15 cellular contexts compared by ENCODE assay signal in the genomic region with DNA sequence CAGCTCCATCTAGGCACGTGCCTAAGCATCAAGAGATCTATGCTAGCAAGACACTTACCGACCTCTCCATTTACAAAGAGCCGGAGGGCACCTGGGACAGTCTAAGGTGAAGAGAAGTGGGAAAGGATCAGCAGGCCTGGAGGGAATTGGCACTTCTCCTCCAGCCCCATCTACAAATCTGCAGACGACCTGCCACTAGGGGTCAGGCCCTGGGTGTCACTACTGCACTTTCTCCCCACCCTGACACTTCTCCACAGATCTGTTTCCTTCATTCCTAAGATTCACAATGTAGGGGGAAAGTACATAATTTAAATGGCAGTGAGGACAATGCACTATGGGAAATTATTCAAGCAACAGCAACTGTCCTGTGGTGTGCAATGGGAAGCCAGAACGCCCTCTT. TPM values are rescaled to one million over a fixed set of nuclear protein-coding genes. Genes with fewer than 3 reads are reported as not detected.
DNase-seq lines count a peak whose midpoint lies in the region; ATAC-seq and TF ChIP-seq lines count a peak whose summit lies in the region.
"Had no signal": no experiment of that assay in that cellular context is flagged by ENCODE, and none has a peak within 500 bp of the region (broad histone marks: within the 10 kb centered on the region; RNA-seq: fewer than 3 reads in every experiment).

No MANE protein-coding gene starts in this region.

- no peak overlapping the region for H3K56ac ChIP-seq in mesendoderm (ENCODE audit: low read length)

- H4K5ac ChIP-seq in mesendoderm (ENCODE audit: low read length), result no peak overlapping the region

- CTCF ChIA-PET in OCI-LY7 (lab: Charles Lee; ENCODE audit: unreplicated experiment), result no interaction called here

- H3K4me1 ChIP-seq in OCI-LY7 (ENCODE audit: insufficient read depth, low read length, poor library complexity, severe bottlenecking) (no peaks in the 10 kb centered on the region), mesendoderm (ENCODE audit: control insufficient read depth, low read depth, low read length) (no peaks in the 10 kb centered on the region)
- H3K4me1 ChIP-seq: psoas muscle had no signal

- no peak overlapping the region for H3K4me3 ChIP-seq in OCI-LY7 (ENCODE audit: low read depth, low read length, poor library complexity, severe bottlenecking)
- no peak overlapping the region for H3K4me3 ChIP-seq in mesendoderm (ENCODE audit: low read length)
- H3K4me3 ChIP-seq: psoas muscle had no signal

- in situ Hi-C loops in GM13977 (cut with MboI; ENCODE audit: low pct_unique_long_range_greater_than_20kb, low sequenced_read_pairs, unreplicated experiment), result no loop called here

- H3K79me2 ChIP-seq in OCI-LY7 (ENCODE audit: insufficient read depth, low read depth, low read length) (no peaks in the 10 kb centered on the region), mesendoderm (ENCODE audit: control insufficient read depth, insufficient read depth, low read length) (no peaks in the 10 kb centered on the region)

- H3K9me3 ChIP-seq in OCI-LY7 (ENCODE audit: low read length), result no peaks in the 10 kb centered on the region
- H3K9me3 ChIP-seq: psoas muscle had no signal

- H3K27ac Mint-ChIP-seq in natural killer cell treated with Interleukin-12 subunit alpha and Interleukin-12 subunit beta and Interleukin-15 and Interleukin-18, amount 100 ng/mL, for 72 hours, result no peak overlapping the region
- H3K27ac Mint-ChIP-seq: CD4-positive, alpha-beta T cell had no signal

- no peak overlapping the region for H3K4me3 Mint-ChIP-seq in natural killer cell treated with Interleukin-12 subunit alpha and Interleukin-12 subunit beta and Interleukin-15 and Interleukin-18, amount 100 ng/mL, for 72 hours
- H3K4me3 Mint-ChIP-seq: CD4-positive, alpha-beta T cell had no signal

- H3K4me2 ChIP-seq in OCI-LY7 (ENCODE audit: low read length) (no peak overlapping the region), mesendoderm (ENCODE audit: low read length) (no peak overlapping the region)

- no peak overlapping the region for H3K9ac ChIP-seq in mesendoderm (ENCODE audit: low read length)

- intact Hi-C loops in OCI-LY7 (cut with micrococcal nuclease; ENCODE audit: unreplicated experiment) (no loop called here), sciatic nerve (cut with DNase I) (no loop called here)

- H3K9me2 ChIP-seq in OCI-LY7 (ENCODE audit: insufficient read depth, low read length), result no peaks in the 10 kb centered on the region

- H2AFZ ChIP-seq in OCI-LY7 (ENCODE audit: low read length), result no peak overlapping the region

- no peak overlapping the region for H3K18ac ChIP-seq in mesendoderm (ENCODE audit: low read length)

- POLR2A ChIA-PET in OCI-LY7 (lab: Charles Lee), result interaction anchor here (0.7 kb wide), 1 partner anchor 20 kb away, joined by 3 read pairs; no protein-coding TSS in a partner anchor

- H3K36me3 ChIP-seq in OCI-LY7 (ENCODE audit: insufficient read depth, low read length) (no peaks in the 10 kb centered on the region), mesendoderm (ENCODE audit: control insufficient read depth, insufficient read depth, low read length) (peaks cover 4% of the 10 kb centered on the region)

- H2BK15ac ChIP-seq in mesendoderm (replicated peaks; ENCODE audit: low read depth), result no peak overlapping the region

- no peaks in the 10 kb centered on the region for H3K9me3 Mint-ChIP-seq in natural killer cell treated with Interleukin-12 subunit alpha and Interleukin-12 subunit beta and Interleukin-15 and Interleukin-18, amount 100 ng/mL, for 72 hours
- H3K9me3 Mint-ChIP-seq: activated naive CD4-positive, alpha-beta T cell treated with anti-CD3 and anti-CD28 coated beads, Interleukin-2, amount 50 U/mL, for 72 hours; CD4-positive, alpha-beta T cell had no signal

- H2AK5ac ChIP-seq in mesendoderm (ENCODE audit: low read length), result no peak overlapping the region

- H3K4ac ChIP-seq in mesendoderm (ENCODE audit: low read depth, low read length), result no peak overlapping the region

- H2BK5ac ChIP-seq in mesendoderm (ENCODE audit: low read length), result no peak overlapping the region

- no peak for DNase-seq in GM13977 (ENCODE audit: low spot score)
- DNase-seq in OCI-LY7 (ENCODE audit: low spot score), result no peak
- DNase-seq in mesendoderm, result peak; percentile 38
- DNase-seq in DMS114 treated with DMSO at 0.1 percent for 48 hours (lab: John Stamatoyannopoulos, UW; ENCODE audit: unreplicated experiment), result no peak
- DNase-seq in natural killer cell treated with Interleukin-12 subunit alpha and Interleukin-12 subunit beta and Interleukin-15 and Interleukin-18, amount 100 ng/mL, for 72 hours (ENCODE audit: low spot score), result no peak
- no peak for DNase-seq in sciatic nerve (ENCODE audit: low spot score)
- DNase-seq: activated CD8-positive, alpha-beta memory T cell treated with anti-CD3 and anti-CD28 coated beads, Interleukin-2, amount 50 U/mL, for 48 hours; CD4-positive, alpha-beta T cell; kidney; psoas muscle had no signal

- peaks cover 14% of the 10 kb centered on the region for H3K36me3 Mint-ChIP-seq in natural killer cell treated with Interleukin-12 subunit alpha and Interleukin-12 subunit beta and Interleukin-15 and Interleukin-18, amount 100 ng/mL, for 72 hours
- H3K36me3 Mint-ChIP-seq: activated naive CD4-positive, alpha-beta T cell treated with anti-CD3 and anti-CD28 coated beads, Interleukin-2, amount 50 U/mL, for 72 hours had no signal

- H2BK120ac ChIP-seq in mesendoderm (ENCODE audit: low read depth, low read length), result no peak overlapping the region

- no peaks in the 10 kb centered on the region for H3K79me1 ChIP-seq in mesendoderm (ENCODE audit: low read length)

- TF ChIP-seq CTCF in GM13977 (IDR thresholded peaks at IDR 0.05; ENCODE audit: extremely low read depth, insufficient read depth, missing control alignments) (peak; percentile 24), OCI-LY7 (conservative IDR thresholded peaks at IDR 0.05; ENCODE audit: low read length) (peak; percentile 63)

- no peaks in the 10 kb centered on the region for H3K4me1 Mint-ChIP-seq in natural killer cell treated with Interleukin-12 subunit alpha and Interleukin-12 subunit beta and Interleukin-15 and Interleukin-18, amount 100 ng/mL, for 72 hours (ENCODE audit: low read depth in 2 of 2)

- no peaks in the 10 kb centered on the region for H3K27me3 Mint-ChIP-seq in natural killer cell treated with Interleukin-12 subunit alpha and Interleukin-12 subunit beta and Interleukin-15 and Interleukin-18, amount 100 ng/mL, for 72 hours
- H3K27me3 Mint-ChIP-seq: CD4-positive, alpha-beta T cell had no signal

- BruUV-seq in OCI-LY7 (replicated peaks; lab: Mats Ljungman, UMichigan), result no TSS peak

- ATAC-seq in natural killer cell treated with Interleukin-12 subunit alpha and Interleukin-12 subunit beta and Interleukin-15 and Interleukin-18, amount 100 ng/mL, for 72 hours, result no peak
- no peak for ATAC-seq in sciatic nerve
- ATAC-seq: activated CD4-positive, CD25-positive, alpha-beta regulatory T cell treated with anti-CD3 and anti-CD28 coated beads, Interleukin-2, amount 50 U/mL, for 24 hours; activated naive CD4-positive, alpha-beta T cell treated with anti-CD3 and anti-CD28 coated beads, Interleukin-2, amount 50 U/mL, for 72 hours; psoas muscle had no signal

- no peak overlapping the region for H3K27ac ChIP-seq in OCI-LY7 (ENCODE audit: low read depth, low read length, poor library complexity, severe bottlenecking)
- H3K27ac ChIP-seq in mesendoderm (ENCODE audit: low read depth, low read length), result no peak overlapping the region
- H3K27ac ChIP-seq: psoas muscle had no signal

- WGBS in mesendoderm (ENCODE audit: extremely low coverage, insufficient coverage, low lambda C conversion rate), result no CpG with 5 or more reads among the region's 5 CpGs

- no peak overlapping the region for H3K23ac ChIP-seq in mesendoderm (ENCODE audit: low read length)

- no peaks in the 10 kb centered on the region for H3K27me3 ChIP-seq in mesendoderm (ENCODE audit: insufficient read depth, low read length, poor library complexity)

- no peaks in the 10 kb centered on the region for H4K20me1 ChIP-seq in OCI-LY7 (ENCODE audit: insufficient read depth, low read length)

- no peak overlapping the region for H4K8ac ChIP-seq in mesendoderm (ENCODE audit: low read depth, low read length)

RNA-seq across cellular contexts. Expression of a gene that starts 8.1 kb away (rescaled TPM):
- total RNA-seq in OCI-LY7 (2014; rRNA removed; shearing (Covaris generic)), result 0.54 and 0.69 TPM in 2 replicates
- total RNA-seq in OCI-LY7 (2022) (21.6 and 26.9 TPM in 2 replicates), sciatic nerve (18.7 TPM)
- polyA plus RNA-seq in mesendoderm (2013, experiment 1 of 2), result 8.1 TPM
- polyA plus RNA-seq in mesendoderm (2013, experiment 2 of 2), result 9.0 TPM
- 10 to 100 TPM; 13.2 to 20.2 TPM for total RNA-seq in natural killer cell treated with Interleukin-12 subunit alpha and Interleukin-12 subunit beta and Interleukin-15 and Interleukin-18, amount 100 ng/mL, for 72 hours

RNA-seq across cellular contexts. Expression of a gene that starts 18.4 kb away (rescaled TPM):
- not detected in 2 replicates for total RNA-seq in OCI-LY7 (2014; rRNA removed; shearing (Covaris generic))
- total RNA-seq in OCI-LY7 (2022) (not detected in 2 replicates), sciatic nerve (not detected)
- polyA plus RNA-seq in mesendoderm (2013, experiment 1 of 2), result 0.01 TPM
- not detected for polyA plus RNA-seq in mesendoderm (2013, experiment 2 of 2)
- total RNA-seq in natural killer cell treated with Interleukin-12 subunit alpha and Interleukin-12 subunit beta and Interleukin-15 and Interleukin-18, amount 100 ng/mL, for 72 hours, result not detected
- total RNA-seq: activated naive CD4-positive, alpha-beta T cell treated with anti-CD3 and anti-CD28 coated beads, Interleukin-2, amount 50 U/mL, for 72 hours; cardiac septum; CD4-positive, alpha-beta T cell; frontal cortex; M059J had no signal
- polyA plus RNA-seq: psoas muscle had no signal

RNA-seq across cellular contexts. Expression of a gene that starts 27.5 kb away (rescaled TPM):
- total RNA-seq in OCI-LY7 (2014; rRNA removed; shearing (Covaris generic)), result not detected in 2 replicates
- total RNA-seq in OCI-LY7 (2022), result not detected in 2 replicates
- 0.08 TPM for polyA plus RNA-seq in mesendoderm (2013, experiment 1 of 2)
- polyA plus RNA-seq in mesendoderm (2013, experiment 2 of 2), result 0.15 TPM
- not detected for total RNA-seq in natural killer cell treated with Interleukin-12 subunit alpha and Interleukin-12 subunit beta and Interleukin-15 and Interleukin-18, amount 100 ng/mL, for 72 hours
- total RNA-seq in sciatic nerve, result not detected
- total RNA-seq: cardiac septum; CD4-positive, alpha-beta T cell; frontal cortex; kidney; M059J; psoas muscle had no signal

RNA-seq across cellular contexts. Expression of a gene that starts 44.1 kb away (rescaled TPM):
- total RNA-seq in OCI-LY7 (2014; rRNA removed; shearing (Covaris generic)), result not detected in 2 replicates
- total RNA-seq in OCI-LY7 (2022) (not detected in 2 replicates), sciatic nerve (not detected)
- polyA plus RNA-seq in mesendoderm (2013, experiment 1 of 2), result not detected
- not detected for polyA plus RNA-seq in mesendoderm (2013, experiment 2 of 2)
- not detected for total RNA-seq in natural killer cell treated with Interleukin-12 subunit alpha and Interleukin-12 subunit beta and Interleukin-15 and Interleukin-18, amount 100 ng/mL, for 72 hours
- total RNA-seq: activated naive CD4-positive, alpha-beta T cell treated with anti-CD3 and anti-CD28 coated beads, Interleukin-2, amount 50 U/mL, for 72 hours; cardiac septum; CD4-positive, alpha-beta T cell; frontal cortex; kidney; M059J; psoas muscle had no signal
- polyA plus RNA-seq: psoas muscle had no signal
